In genomic region chr2:36235877-36236276, GRCh38 we compare ENCODE assay signal across 26 cellular contexts.
"Had no signal": no experiment of that assay in that cellular context is flagged by ENCODE, and none has a peak within 500 bp of the region (broad histone marks: within the 10 kb centered on the region; RNA-seq: fewer than 3 reads in every experiment).

No MANE protein-coding gene starts in this region.

- H3K4me3 ChIP-seq: adrenal gland, body of pancreas, colonic mucosa, gastrocnemius medialis, heart left ventricle had no signal

- H3K36me3 ChIP-seq: adrenal gland, colonic mucosa, gastrocnemius medialis, heart left ventricle had no signal

- DNase-seq: activated CD4-positive, alpha-beta memory T cell treated with anti-CD3 and anti-CD28 coated beads for 36 hours; activated CD4-positive, alpha-beta T cell treated with anti-CD3 and anti-CD28 coated beads for 1 hour; activated CD4-positive, alpha-beta T cell treated with anti-CD3 and anti-CD28 coated beads for 4 hours; activated CD4-positive, alpha-beta T cell treated with anti-CD3 and anti-CD28 coated beads, Interleukin-2, amount 50 U/mL, for 1 hour; activated CD8-positive, alpha-beta memory T cell treated with anti-CD3 and anti-CD28 coated beads, Interleukin-2, amount 50 U/mL, for 48 hours; activated gamma-delta T cell; activated naive CD4-positive, alpha-beta T cell; activated naive CD4-positive, alpha-beta T cell treated with anti-CD3 and anti-CD28 coated beads, Interleukin-2, amount 10 ng/mL, durations not matched to agents 7 days and 5 days; activated T-cell treated with anti-CD3 and anti-CD28 coated beads for 4 hours; activated T-cell treated with anti-CD3 and anti-CD28 coated beads, Interleukin-2, amount 50 U/mL, for 24 hours; activated T-cell treated with anti-CD3 and anti-CD28 coated beads, Interleukin-2, amount 50 U/mL, for 72 hours; adrenal gland; amygdala; aorta; body of pancreas; caudate nucleus; cerebellar nuclear complex; colonic mucosa; effector CD8-positive, alpha-beta T cell; foreskin fibroblast; gastrocnemius medialis; glutamatergic neuron; heart left ventricle had no signal

- H3K9me3 Mint-ChIP-seq: endodermal cell had no signal

- ATAC-seq: activated naive CD4-positive, alpha-beta T cell treated with anti-CD3 and anti-CD28 coated beads, Interleukin-2, amount 50 U/mL, for 72 hours; activated T-cell treated with anti-CD3 and anti-CD28 coated beads, Interleukin-2, amount 50 U/mL, for 72 hours; body of pancreas; esophagus mucosa; gastrocnemius medialis; heart left ventricle had no signal

- H3K27ac Mint-ChIP-seq: activated CD4-positive, alpha-beta memory T cell treated with anti-CD3 and anti-CD28 coated beads for 36 hours; activated naive CD4-positive, alpha-beta T cell treated with anti-CD3 and anti-CD28 coated beads, Interleukin-2, amount 10 ng/mL, durations not matched to agents 7 days and 5 days; activated naive CD4-positive, alpha-beta T cell treated with anti-CD3 and anti-CD28 coated beads, Interleukin-2, amount 50 U/mL, for 72 hours; activated T-cell treated with anti-CD3 and anti-CD28 coated beads, Interleukin-2, amount 50 U/mL, for 24 hours; activated T-cell treated with anti-CD3 and anti-CD28 coated beads, Interleukin-2, amount 50 U/mL, for 72 hours; endodermal cell had no signal

- H3K27ac ChIP-seq: adrenal gland, body of pancreas, colonic mucosa, gastrocnemius medialis, heart left ventricle had no signal

- H3K9me3 ChIP-seq: adrenal gland, body of pancreas, colonic mucosa, gastrocnemius medialis, heart left ventricle had no signal

- H3K4me3 Mint-ChIP-seq: activated CD4-positive, alpha-beta memory T cell treated with anti-CD3 and anti-CD28 coated beads for 36 hours; activated naive CD4-positive, alpha-beta T cell treated with anti-CD3 and anti-CD28 coated beads, Interleukin-2, amount 10 ng/mL, durations not matched to agents 7 days and 5 days; activated T-cell treated with anti-CD3 and anti-CD28 coated beads, Interleukin-2, amount 50 U/mL, for 24 hours; activated T-cell treated with anti-CD3 and anti-CD28 coated beads, Interleukin-2, amount 50 U/mL, for 72 hours; endodermal cell had no signal

- H3K4me1 ChIP-seq: adrenal gland, body of pancreas, colonic mucosa, gastrocnemius medialis, heart left ventricle had no signal

- H3K27me3 ChIP-seq: body of pancreas, colonic mucosa, gastrocnemius medialis had no signal
